Comparison of ENCODE assay signal across 10 cellular contexts in the genomic region with DNA sequence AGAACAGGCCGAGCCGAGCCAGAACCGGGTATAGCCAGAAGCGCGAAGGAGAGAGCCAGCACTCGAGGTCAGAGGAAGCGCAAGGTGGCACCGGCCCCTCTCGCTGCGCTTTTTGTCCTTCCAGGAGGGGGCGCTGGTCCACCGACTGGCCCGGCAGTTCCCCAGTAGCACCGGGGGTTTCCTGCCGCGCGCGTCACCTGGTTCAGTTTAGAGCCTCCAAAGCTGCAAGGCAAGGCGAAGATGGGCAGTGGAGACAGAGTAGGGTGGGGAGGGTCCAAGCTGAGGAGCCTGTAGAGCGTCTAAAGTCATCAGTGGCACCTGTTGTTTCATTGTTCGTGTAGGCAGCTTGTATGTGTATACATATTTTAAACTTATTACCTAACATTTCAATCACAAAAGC. TPM values are rescaled to one million over a fixed set of nuclear protein-coding genes. Genes with fewer than 3 reads are reported as not detected.
DNase-seq lines count a peak whose midpoint lies in the region; ATAC-seq, FAIRE-seq and TF ChIP-seq lines count a peak whose summit lies in the region.
"Had no signal": no experiment of that assay in that cellular context is flagged by ENCODE, and none has a peak within 500 bp of the region (broad histone marks: within the 10 kb centered on the region; RNA-seq: fewer than 3 reads in every experiment).

No MANE protein-coding gene starts in this region.

- no peaks in the 10 kb centered on the region for H3K79me2 ChIP-seq in GM23338 (replicated peaks; ENCODE audit: insufficient read depth)

- intact Hi-C loops in A673 (cut with micrococcal nuclease; ENCODE audit: unreplicated experiment) (loop anchor here (1.0 to 5.0 kb wide), 4 partner anchors 50 to 415 kb away; no protein-coding TSS in a partner anchor), kidney (cut with DNase I) (no loop called here), aorta (cut with DNase I) (loop anchor here (5.0 to 10.0 kb wide), 3 partner anchors 270 to 830 kb away; no protein-coding TSS in a partner anchor)
- intact Hi-C loops in activated CD8-positive, alpha-beta T cell treated with anti-CD3 and anti-CD28 coated beads for 36 hours (cut with micrococcal nuclease), result no loop called here

- TF ChIP-seq POLR2A in GM18505 (IDR thresholded peaks at IDR 0.05; ENCODE audit: borderline replicate concordance, extremely low read depth, insufficient read depth, insufficient read length), result no peak

- H3K4me1 Mint-ChIP-seq in GM23338, result peaks cover 31% of the 10 kb centered on the region
- H3K4me1 Mint-ChIP-seq in activated CD8-positive, alpha-beta T cell treated with anti-CD3 and anti-CD28 coated beads for 36 hours (ENCODE audit: low read depth), result no peaks in the 10 kb centered on the region

- no peaks in the 10 kb centered on the region for H3K9me3 ChIP-seq in A673 (ENCODE audit: low read depth, low read length, poor library complexity, severe bottlenecking)
- H3K9me3 ChIP-seq in kidney (ENCODE audit: control insufficient read depth in 1 of 2, low read length in 2 of 2), result no peaks in the 10 kb centered on the region
- no peaks in the 10 kb centered on the region for H3K9me3 ChIP-seq in aorta (ENCODE audit: control insufficient read depth, low read length)

- H3K9me2 ChIP-seq in GM23338 (ENCODE audit: insufficient read depth), result no peaks in the 10 kb centered on the region

- H3K36me3 Mint-ChIP-seq in GM23338 (ENCODE audit: low read depth), result peaks cover 2% of the 10 kb centered on the region; the same call in 1 of the 3 replicates
- H3K36me3 Mint-ChIP-seq in activated CD8-positive, alpha-beta T cell treated with anti-CD3 and anti-CD28 coated beads for 36 hours (ENCODE audit: low read depth), result no peaks in the 10 kb centered on the region

- no peak overlapping the region for H3K27ac Mint-ChIP-seq in GM23338
- no peak overlapping the region for H3K27ac Mint-ChIP-seq in activated CD8-positive, alpha-beta T cell treated with anti-CD3 and anti-CD28 coated beads for 36 hours
- H3K27ac Mint-ChIP-seq: activated B cell treated with CpG ODN at 0.5 μM for 24 hours had no signal

- H3K27ac ChIP-seq in A673 (ENCODE audit: low read depth, low read length, poor library complexity, severe bottlenecking), result no peak overlapping the region
- H3K27ac ChIP-seq in GM23338 (ENCODE audit: low read depth), result no peak overlapping the region
- no peak overlapping the region for H3K27ac ChIP-seq in kidney (ENCODE audit: low read depth in 2 of 2, low read length in 2 of 2)
- no peak overlapping the region for H3K27ac ChIP-seq in aorta (ENCODE audit: low read depth in 1 of 2, low read length in 2 of 2)

- TF ChIP-seq CTCF in A673 (conservative IDR thresholded peaks at IDR 0.05; ENCODE audit: low read depth, low read length), result peak; percentile 62
- peak; percentile 87 to 92 for TF ChIP-seq CTCF in GM23338 (conservative IDR thresholded peaks at IDR 0.05; ENCODE audit: low read depth in 2 of 2)
- TF ChIP-seq CTCF in activated CD8-positive, alpha-beta T cell treated with anti-CD3 and anti-CD28 coated beads for 36 hours (IDR thresholded peaks at IDR 0.05), result peak; percentile 62
- peak; percentile 20 for TF ChIP-seq CTCF in kidney (IDR thresholded peaks at IDR 0.05; ENCODE audit: borderline replicate concordance, extremely low read depth, insufficient read depth)

- FAIRE-seq in kidney (lab: Jason Lieb, UNC), result no peak

- H3F3A ChIP-seq in GM23338 (replicated peaks; ENCODE audit: low read depth), result peaks cover 3% of the 10 kb centered on the region; the same call in 1 of the 2 replicates

- DNase-seq in A673 (ENCODE audit: low spot score) (peak; percentile 29), GM23338 (ENCODE audit: low spot score) (peak; percentile 84), kidney (no peak), NCI-H128 (lab: John Stamatoyannopoulos, UW; ENCODE audit: unreplicated experiment) (no peak), aorta (no peak)
- peak; percentile 62 for DNase-seq in activated CD8-positive, alpha-beta T cell treated with anti-CD3 and anti-CD28 coated beads for 36 hours
- DNase-seq: activated B cell treated with CpG ODN at 0.5 μM for 24 hours, NCI-H2081 treated with DMSO at 0.1 percent for 48 hours had no signal

- no peak overlapping the region for H3K9ac ChIP-seq in kidney (ENCODE audit: low read length in 2 of 2)

- H3K4me1 ChIP-seq in A673 (ENCODE audit: insufficient read depth, low read length, poor library complexity, severe bottlenecking) (peaks cover 14% of the 10 kb centered on the region), GM23338 (ENCODE audit: insufficient read depth) (peaks cover 21% of the 10 kb centered on the region), kidney (ENCODE audit: control insufficient read depth in 1 of 2, insufficient read depth in 1 of 2, low read depth in 1 of 2, low read length in 2 of 2) (peaks cover 5 to 12% of the 10 kb centered on the region in 2 donors), aorta (ENCODE audit: control insufficient read depth in 1 of 2, insufficient read depth in 2 of 2, low read length in 2 of 2) (no peaks in the 10 kb centered on the region)

- H3K27me3 ChIP-seq in A673 (replicated peaks; ENCODE audit: insufficient read depth, low read depth, low read length, poor library complexity) (no peaks in the 10 kb centered on the region), GM23338 (ENCODE audit: insufficient read depth) (no peaks in the 10 kb centered on the region), aorta (ENCODE audit: control insufficient read depth in 1 of 2, insufficient read depth in 2 of 2, low read length in 1 of 2) (no peaks in the 10 kb centered on the region)

- H2AFZ ChIP-seq in GM23338, result peak overlapping the region; percentile 94

- no peak overlapping the region for H3K4me2 ChIP-seq in GM23338

- POLR2A ChIA-PET in A673 (lab: Charles Lee; ENCODE audit: low non-redundant PET), result no interaction called here
- POLR2A ChIA-PET in activated CD8-positive, alpha-beta T cell treated with anti-CD3 and anti-CD28 coated beads for 36 hours (lab: Charles Lee), result no interaction called here

- H3K36me3 ChIP-seq in A673 (ENCODE audit: insufficient read depth, low read length, poor library complexity, severe bottlenecking), result no peaks in the 10 kb centered on the region
- H3K36me3 ChIP-seq in GM23338 (ENCODE audit: insufficient read depth), result no peaks in the 10 kb centered on the region
- H3K36me3 ChIP-seq in kidney (ENCODE audit: control insufficient read depth in 1 of 2, insufficient read depth in 2 of 2, low read length in 2 of 2), result no peaks in the 10 kb centered on the region
- no peaks in the 10 kb centered on the region for H3K36me3 ChIP-seq in aorta (ENCODE audit: control insufficient read depth in 1 of 2, insufficient read depth in 2 of 2, low read length in 1 of 2)

- ATAC-seq in GM23338, result peak; percentile 52
- peak; percentile 56 for ATAC-seq in activated CD8-positive, alpha-beta T cell treated with anti-CD3 and anti-CD28 coated beads for 36 hours
- no peak for ATAC-seq in HG03159 (IDR thresholded peaks at IDR 0.05; ENCODE audit: unreplicated experiment)
- no peak for ATAC-seq in GM18505 (IDR thresholded peaks at IDR 0.05; ENCODE audit: unreplicated experiment)
- no peak for ATAC-seq in aorta (ENCODE audit: low FRiP score)

- CTCF ChIA-PET in A673 (lab: Charles Lee), result interaction anchor here (0.6 to 3.6 kb wide), 3 partner anchors 59 to 408 kb away, joined by 3 to 22 read pairs (median 5); no protein-coding TSS in a partner anchor
- CTCF ChIA-PET in activated CD8-positive, alpha-beta T cell treated with anti-CD3 and anti-CD28 coated beads for 36 hours (lab: Charles Lee), result interaction anchor here (0.8 to 3.0 kb wide), 10 partner anchors 12 to 360 kb away, joined by 3 to 19 read pairs (median 4); no protein-coding TSS in a partner anchor

- H4K20me1 ChIP-seq in GM23338 (replicated peaks; ENCODE audit: insufficient read depth), result no peaks in the 10 kb centered on the region

- no peak overlapping the region for H3K4me3 Mint-ChIP-seq in GM23338
- H3K4me3 Mint-ChIP-seq in activated CD8-positive, alpha-beta T cell treated with anti-CD3 and anti-CD28 coated beads for 36 hours, result no peak overlapping the region
- H3K4me3 Mint-ChIP-seq: activated B cell treated with CpG ODN at 0.5 μM for 24 hours had no signal

- H3K27me3 Mint-ChIP-seq in GM23338 (ENCODE audit: insufficient read depth, low read depth, poor library complexity), result peaks cover 13% of the 10 kb centered on the region
- peaks cover 18% of the 10 kb centered on the region for H3K27me3 Mint-ChIP-seq in activated CD8-positive, alpha-beta T cell treated with anti-CD3 and anti-CD28 coated beads for 36 hours

- H3K9me3 Mint-ChIP-seq in GM23338, result peaks cover 7% of the 10 kb centered on the region; the same call in 2 of the 3 replicates
- no peaks in the 10 kb centered on the region for H3K9me3 Mint-ChIP-seq in activated CD8-positive, alpha-beta T cell treated with anti-CD3 and anti-CD28 coated beads for 36 hours
- H3K9me3 Mint-ChIP-seq: activated B cell treated with CpG ODN at 0.5 μM for 24 hours had no signal

- no TSS peak for BruUV-seq in A673 (replicated peaks; lab: Mats Ljungman, UMichigan)

- 76% methylated on average over 20 to 21 of the region's 21 CpGs for WGBS in aorta, 2 donors

- no peak overlapping the region for H3K4me3 ChIP-seq in A673 (ENCODE audit: low read depth, low read length, poor library complexity, severe bottlenecking)
- H3K4me3 ChIP-seq in GM23338, result no peak overlapping the region
- no peak overlapping the region for H3K4me3 ChIP-seq in kidney (ENCODE audit: low read length in 2 of 2)
- no peak overlapping the region for H3K4me3 ChIP-seq in aorta (ENCODE audit: low read length in 2 of 2)

TF ChIP-seq in GM23338, 12 proteins besides CTCF, POLR2A, EP300 and RAD21 (continues in another document):
- TF ChIP-seq STAT1 (IDR thresholded peaks at IDR 0.05; ENCODE audit: unreplicated experiment), result no peak

RNA-seq across cellular contexts. Expression of gene NR2E3, which starts 7.6 kb away (rescaled TPM):
- total RNA-seq in A673 (2021) (not detected in 2 replicates), kidney (0.19 TPM), aorta (1 to 10 TPM in 1 of 2 donors, under 1 TPM in 1; 0.72 to 3.2 TPM)
- 0.62 and 1.3 TPM in 2 replicates for total RNA-seq in GM23338 (2014; rRNA removed; shearing (Covaris generic))
- polyA plus RNA-seq in GM23338 (2016; fragmentation: Nextera tagmentation; extraction: Ambion mirVana) (0.83 and 1.4 TPM in 2 replicates), kidney (ENCODE audit: insufficient read depth, low read depth, low replicate concordance) (not detected), aorta (under 1 TPM; 0.25 to 0.46 TPM)
- total RNA-seq in activated CD8-positive, alpha-beta T cell treated with anti-CD3 and anti-CD28 coated beads for 36 hours, result not detected
- total RNA-seq: activated B cell treated with CpG ODN at 0.5 μM for 24 hours had no signal

Comparison
In these comparisons a context has a peak if more than half of its experiments do, and no peak if none do; other contexts are left out.
1. DNase-seq: peak in A673 (single experiment), GM23338 (single experiment) and activated CD8-positive, alpha-beta T cell treated with anti-CD3 and anti-CD28 coated beads for 36 hours (single experiment); none in kidney (single experiment), NCI-H128 (single experiment) and aorta (0 of 2).
2. CTCF ChIP-seq: peak in every context shown above with its lines; median percentile 90 in GM23338; 62 in A673; 62 in activated CD8-positive, alpha-beta T cell treated with anti-CD3 and anti-CD28 coated beads for 36 hours; 20 in kidney.
3. ATAC-seq: peak in GM23338 (single experiment) and activated CD8-positive, alpha-beta T cell treated with anti-CD3 and anti-CD28 coated beads for 36 hours (single experiment); none in HG03159 (single experiment), GM18505 (single experiment) and aorta (single experiment).
4. intact Hi-C loops: an anchor here in A673 (1.0 to 5.0 kb wide) and aorta (5.0 to 10.0 kb wide); none called in activated CD8-positive, alpha-beta T cell treated with anti-CD3 and anti-CD28 coated beads for 36 hours and kidney.